Comparison of ENCODE assay signal across 14 cellular contexts in the genomic region with DNA sequence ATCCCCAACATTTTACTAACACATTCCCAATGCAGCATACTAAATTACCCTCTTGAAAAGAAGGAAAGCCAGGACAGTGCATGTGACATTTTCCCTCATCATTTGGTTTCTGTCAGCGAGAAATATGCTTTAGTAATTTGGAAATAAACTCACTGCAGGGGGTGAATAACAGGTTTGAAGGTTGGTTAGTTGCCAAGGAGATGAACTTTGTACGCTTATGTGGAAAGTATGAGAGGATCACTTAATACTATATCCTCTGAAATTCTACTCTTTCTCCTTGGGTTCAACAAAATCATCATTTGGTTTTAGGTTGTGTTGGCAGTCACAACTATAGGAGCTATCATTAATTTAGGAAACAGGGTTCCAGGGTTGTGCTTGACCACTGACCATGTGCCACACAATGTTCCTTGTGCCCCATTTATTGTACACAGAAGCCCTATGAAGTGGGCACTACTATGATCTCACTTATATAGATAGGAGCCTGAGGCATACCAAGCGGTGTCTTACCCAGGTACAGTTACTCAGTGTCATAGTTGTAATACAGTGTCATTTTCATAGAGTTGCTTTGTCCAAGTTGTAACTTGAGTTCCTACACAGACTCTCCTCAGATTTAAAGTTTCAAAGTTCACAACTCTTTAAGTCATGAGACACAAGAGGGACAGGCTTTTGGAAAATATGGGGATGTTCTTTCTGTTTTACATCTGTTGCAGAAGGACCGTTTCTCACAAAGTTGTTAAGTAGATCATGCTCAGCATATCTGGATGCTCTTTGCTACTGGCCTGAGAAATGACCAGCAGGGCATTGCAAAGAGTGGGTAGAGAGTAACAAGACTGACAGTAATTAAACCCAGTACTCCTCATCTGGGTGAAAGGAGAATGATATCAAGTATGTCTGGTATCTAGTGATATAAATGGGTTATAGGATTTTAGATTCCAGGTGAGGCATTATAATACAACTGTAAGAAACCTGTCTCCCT.
DNase-seq lines count a peak whose midpoint lies in the region; ATAC-seq and TF ChIP-seq lines count a peak whose summit lies in the region.
"Had no signal": no experiment of that assay in that cellular context is flagged by ENCODE, and none has a peak within 500 bp of the region (broad histone marks: within the 10 kb centered on the region; RNA-seq: fewer than 3 reads in every experiment).

No MANE protein-coding gene starts in this region.

- H3K4me3 Mint-ChIP-seq in activated CD8-positive, alpha-beta T cell treated with anti-CD3 and anti-CD28 coated beads for 36 hours: no peak overlapping the region
- H3K4me3 Mint-ChIP-seq in activated CD8-positive, alpha-beta T cell treated with anti-CD3 and anti-CD28 coated beads, Interleukin-2, amount 10 ng/mL, durations not matched to agents 7 days and 5 days: no peak overlapping the region
- H3K4me3 Mint-ChIP-seq in activated T-helper 1 cell treated with anti-CD3 and anti-CD28 coated beads, Interleukin-12 subunit alpha, Interleukin-12 subunit beta, Interleukin-2, Interleukin-4 antibody, amounts not matched to agents 30 ng/mL and 10 ng/mL and 1 ng/mL, durations not matched to agents 14 hours and 24 hours and 36 hours: no peak overlapping the region
- H3K4me3 Mint-ChIP-seq in stimulated activated naive CD8-positive, alpha-beta T cell treated with anti-CD3 and anti-CD28 coated beads, Interleukin-15, Interleukin-2, amounts not matched to agents 100 ng/mL and 50 ng/mL, for 24 hours: peak overlapping the region; percentile 52
- H3K4me3 Mint-ChIP-seq: neural crest cell, WTC11 had no signal

- peaks cover 55% of the 10 kb centered on the region for H3K4me1 Mint-ChIP-seq in activated CD8-positive, alpha-beta T cell treated with anti-CD3 and anti-CD28 coated beads for 36 hours (ENCODE audit: low read depth)
- H3K4me1 Mint-ChIP-seq in activated CD8-positive, alpha-beta T cell treated with anti-CD3 and anti-CD28 coated beads, Interleukin-2, amount 10 ng/mL, durations not matched to agents 7 days and 5 days (ENCODE audit: low read depth): peaks cover 6% of the 10 kb centered on the region
- peaks cover 29% of the 10 kb centered on the region for H3K4me1 Mint-ChIP-seq in activated T-helper 1 cell treated with anti-CD3 and anti-CD28 coated beads, Interleukin-12 subunit alpha, Interleukin-12 subunit beta, Interleukin-2, Interleukin-4 antibody, amounts not matched to agents 30 ng/mL and 10 ng/mL and 1 ng/mL, durations not matched to agents 14 hours and 24 hours and 36 hours (ENCODE audit: low read depth)
- H3K4me1 Mint-ChIP-seq in stimulated activated naive CD8-positive, alpha-beta T cell treated with anti-CD3 and anti-CD28 coated beads, Interleukin-15, Interleukin-2, amounts not matched to agents 100 ng/mL and 50 ng/mL, for 24 hours (ENCODE audit: low read depth): peaks cover 72% of the 10 kb centered on the region

- H3K27me3 Mint-ChIP-seq in activated CD8-positive, alpha-beta T cell treated with anti-CD3 and anti-CD28 coated beads for 36 hours: no peaks in the 10 kb centered on the region
- no peaks in the 10 kb centered on the region for H3K27me3 Mint-ChIP-seq in activated CD8-positive, alpha-beta T cell treated with anti-CD3 and anti-CD28 coated beads, Interleukin-2, amount 10 ng/mL, durations not matched to agents 7 days and 5 days (ENCODE audit: low read depth)
- no peaks in the 10 kb centered on the region for H3K27me3 Mint-ChIP-seq in activated T-helper 1 cell treated with anti-CD3 and anti-CD28 coated beads, Interleukin-12 subunit alpha, Interleukin-12 subunit beta, Interleukin-2, Interleukin-4 antibody, amounts not matched to agents 30 ng/mL and 10 ng/mL and 1 ng/mL, durations not matched to agents 14 hours and 24 hours and 36 hours (ENCODE audit: insufficient read depth)
- no peaks in the 10 kb centered on the region for H3K27me3 Mint-ChIP-seq in stimulated activated naive CD8-positive, alpha-beta T cell treated with anti-CD3 and anti-CD28 coated beads, Interleukin-15, Interleukin-2, amounts not matched to agents 100 ng/mL and 50 ng/mL, for 24 hours

- TF ChIP-seq POLR2A in suprapubic skin (IDR thresholded peaks at IDR 0.05): no peak

- no peaks in the 10 kb centered on the region for H3K9me3 ChIP-seq in suprapubic skin

- CTCF ChIA-PET in activated CD8-positive, alpha-beta T cell treated with anti-CD3 and anti-CD28 coated beads for 36 hours (lab: Charles Lee): no interaction called here
- CTCF ChIA-PET in activated CD8-positive, alpha-beta T cell treated with anti-CD3 and anti-CD28 coated beads, Interleukin-2, amount 10 ng/mL, durations not matched to agents 7 days and 5 days (lab: Charles Lee): no interaction called here

- POLR2A ChIA-PET in activated CD8-positive, alpha-beta T cell treated with anti-CD3 and anti-CD28 coated beads for 36 hours (lab: Charles Lee): interaction anchor here (0.7 kb wide), 1 partner anchor 44 kb away, joined by 3 read pairs; no protein-coding TSS in a partner anchor
- POLR2A ChIA-PET in activated CD8-positive, alpha-beta T cell treated with anti-CD3 and anti-CD28 coated beads, Interleukin-2, amount 10 ng/mL, durations not matched to agents 7 days and 5 days (lab: Charles Lee): no interaction called here

- H3K9me3 Mint-ChIP-seq in activated CD8-positive, alpha-beta T cell treated with anti-CD3 and anti-CD28 coated beads for 36 hours: no peaks in the 10 kb centered on the region
- H3K9me3 Mint-ChIP-seq in activated CD8-positive, alpha-beta T cell treated with anti-CD3 and anti-CD28 coated beads, Interleukin-2, amount 10 ng/mL, durations not matched to agents 7 days and 5 days (ENCODE audit: insufficient read depth): no peaks in the 10 kb centered on the region
- H3K9me3 Mint-ChIP-seq in activated T-helper 1 cell treated with anti-CD3 and anti-CD28 coated beads, Interleukin-12 subunit alpha, Interleukin-12 subunit beta, Interleukin-2, Interleukin-4 antibody, amounts not matched to agents 30 ng/mL and 10 ng/mL and 1 ng/mL, durations not matched to agents 14 hours and 24 hours and 36 hours: no peaks in the 10 kb centered on the region
- H3K9me3 Mint-ChIP-seq in stimulated activated naive CD8-positive, alpha-beta T cell treated with anti-CD3 and anti-CD28 coated beads, Interleukin-15, Interleukin-2, amounts not matched to agents 100 ng/mL and 50 ng/mL, for 24 hours: no peaks in the 10 kb centered on the region
- H3K9me3 Mint-ChIP-seq: neural crest cell, WTC11 had no signal

- TF ChIP-seq CTCF in activated CD8-positive, alpha-beta T cell treated with anti-CD3 and anti-CD28 coated beads for 36 hours (IDR thresholded peaks at IDR 0.05): no peak
- TF ChIP-seq CTCF in suprapubic skin (IDR thresholded peaks at IDR 0.05): no peak

- intact Hi-C loops in activated CD8-positive, alpha-beta T cell treated with anti-CD3 and anti-CD28 coated beads for 36 hours (cut with micrococcal nuclease): no loop called here
- intact Hi-C loops in activated T-helper 1 cell treated with anti-CD3 and anti-CD28 coated beads, Interleukin-12 subunit alpha, Interleukin-12 subunit beta, Interleukin-2, Interleukin-4 antibody, amounts not matched to agents 30 ng/mL and 10 ng/mL and 1 ng/mL, durations not matched to agents 14 hours and 24 hours and 36 hours (cut with micrococcal nuclease): loop anchor here (5.0 kb wide), 1 partner anchor 37 kb away; no protein-coding TSS in a partner anchor
- intact Hi-C loops in left colon (cut with DNase I, micrococcal nuclease): no loop called here

- WGBS in suprapubic skin: 89% methylated on average over 4 of the region's 4 CpGs

- H3K36me3 ChIP-seq in suprapubic skin: no peaks in the 10 kb centered on the region

- H3K4me3 ChIP-seq in suprapubic skin: no peak overlapping the region

- peak; percentile 78 for ATAC-seq in activated CD8-positive, alpha-beta T cell treated with anti-CD3 and anti-CD28 coated beads for 36 hours
- ATAC-seq in activated CD8-positive, alpha-beta T cell treated with anti-CD3 and anti-CD28 coated beads, Interleukin-2, amount 10 ng/mL, durations not matched to agents 7 days and 5 days: no peak
- peak; percentile 68 for ATAC-seq in left colon
- ATAC-seq: foreskin keratinocyte, WTC11 had no signal

- H3K27me3 ChIP-seq in suprapubic skin: no peaks in the 10 kb centered on the region
- H3K27me3 ChIP-seq: foreskin keratinocyte had no signal

- peaks cover 37% of the 10 kb centered on the region for H3K4me1 ChIP-seq in suprapubic skin

- H3K27ac ChIP-seq in suprapubic skin: no peak overlapping the region
- H3K27ac ChIP-seq: foreskin keratinocyte had no signal

- TF ChIP-seq EP300 in suprapubic skin (IDR thresholded peaks at IDR 0.05): no peak

- H3K36me3 Mint-ChIP-seq in activated CD8-positive, alpha-beta T cell treated with anti-CD3 and anti-CD28 coated beads for 36 hours (ENCODE audit: low read depth): peaks cover 12% of the 10 kb centered on the region
- peaks cover 21% of the 10 kb centered on the region for H3K36me3 Mint-ChIP-seq in activated CD8-positive, alpha-beta T cell treated with anti-CD3 and anti-CD28 coated beads, Interleukin-2, amount 10 ng/mL, durations not matched to agents 7 days and 5 days (ENCODE audit: low read depth)
- H3K36me3 Mint-ChIP-seq in activated T-helper 1 cell treated with anti-CD3 and anti-CD28 coated beads, Interleukin-12 subunit alpha, Interleukin-12 subunit beta, Interleukin-2, Interleukin-4 antibody, amounts not matched to agents 30 ng/mL and 10 ng/mL and 1 ng/mL, durations not matched to agents 14 hours and 24 hours and 36 hours (ENCODE audit: low read depth): peaks cover 22% of the 10 kb centered on the region
- H3K36me3 Mint-ChIP-seq in stimulated activated naive CD8-positive, alpha-beta T cell treated with anti-CD3 and anti-CD28 coated beads, Interleukin-15, Interleukin-2, amounts not matched to agents 100 ng/mL and 50 ng/mL, for 24 hours (ENCODE audit: low read depth): peaks cover 16% of the 10 kb centered on the region

- DNase-seq in activated CD8-positive, alpha-beta T cell treated with anti-CD3 and anti-CD28 coated beads for 36 hours: no peak
- DNase-seq in activated CD8-positive, alpha-beta T cell treated with anti-CD3 and anti-CD28 coated beads, Interleukin-2, amount 10 ng/mL, durations not matched to agents 7 days and 5 days: no peak
- no peak for DNase-seq in activated T-helper 1 cell treated with anti-CD3 and anti-CD28 coated beads, Interleukin-12 subunit alpha, Interleukin-12 subunit beta, Interleukin-2, Interleukin-4 antibody, amounts not matched to agents 30 ng/mL and 10 ng/mL and 1 ng/mL, durations not matched to agents 14 hours and 24 hours and 36 hours (ENCODE audit: low spot score)
- DNase-seq in left colon (no peak), suprapubic skin (ENCODE audit: low spot score in 2 of 2) (no peak), NCI-H187 (lab: John Stamatoyannopoulos, UW) (no peak), NCI-H1092 (lab: John Stamatoyannopoulos, UW) (no peak)
- DNase-seq: activated effector memory CD4-positive, alpha-beta T cell treated with Interleukin-2 at 50 U/mL for 16 hours; foreskin keratinocyte; kidney glomerular epithelial cell; NCI-H1694 had no signal

- H3K27ac Mint-ChIP-seq in activated CD8-positive, alpha-beta T cell treated with anti-CD3 and anti-CD28 coated beads for 36 hours: peak overlapping the region; percentile 76
- H3K27ac Mint-ChIP-seq in activated CD8-positive, alpha-beta T cell treated with anti-CD3 and anti-CD28 coated beads, Interleukin-2, amount 10 ng/mL, durations not matched to agents 7 days and 5 days: no peak overlapping the region
- peak overlapping the region; percentile 51 for H3K27ac Mint-ChIP-seq in activated T-helper 1 cell treated with anti-CD3 and anti-CD28 coated beads, Interleukin-12 subunit alpha, Interleukin-12 subunit beta, Interleukin-2, Interleukin-4 antibody, amounts not matched to agents 30 ng/mL and 10 ng/mL and 1 ng/mL, durations not matched to agents 14 hours and 24 hours and 36 hours
- H3K27ac Mint-ChIP-seq in stimulated activated naive CD8-positive, alpha-beta T cell treated with anti-CD3 and anti-CD28 coated beads, Interleukin-15, Interleukin-2, amounts not matched to agents 100 ng/mL and 50 ng/mL, for 24 hours: peak overlapping the region; percentile 91
- H3K27ac Mint-ChIP-seq: WTC11 had no signal
